16 cellular contexts compared by ENCODE assay signal in the genomic region with DNA sequence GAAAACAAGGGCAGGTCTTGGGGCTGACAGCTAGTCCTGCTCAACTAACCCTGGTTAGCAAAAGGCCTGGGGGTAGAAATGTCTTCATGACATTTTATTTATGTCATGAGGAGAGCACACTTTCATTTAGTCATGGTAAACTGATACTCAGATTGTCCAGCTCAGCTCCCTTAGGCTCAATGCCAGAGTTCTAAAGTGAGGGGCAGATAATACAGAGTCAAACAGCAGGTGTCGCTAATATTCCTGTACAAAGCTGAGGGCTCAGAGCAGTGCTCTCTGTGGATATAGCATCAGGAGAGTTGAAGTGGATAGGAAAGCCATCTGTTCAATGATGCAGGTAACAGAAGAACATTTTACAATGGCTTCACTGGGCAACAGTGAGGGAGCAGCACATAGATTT. TPM values are rescaled to one million over a fixed set of nuclear protein-coding genes. Genes with fewer than 3 reads are reported as not detected.
A peak's percentile ranks its signal among the peaks of the same experiment; 100 is the strongest.
DNase-seq lines count a peak whose midpoint lies in the region; ATAC-seq and TF ChIP-seq lines count a peak whose summit lies in the region.
"Had no signal": no experiment of that assay in that cellular context is flagged by ENCODE, and none has a peak within 500 bp of the region (broad histone marks: within the 10 kb centered on the region; RNA-seq: fewer than 3 reads in every experiment).

No MANE protein-coding gene starts in this region.

- CTCF ChIA-PET in mammary epithelial cell (lab: Charles Lee; ENCODE audit: low non-redundant PET) = no interaction called here
- CTCF ChIA-PET in CD8-positive, alpha-beta T cell (lab: Charles Lee) = no interaction called here

- no peaks in the 10 kb centered on the region for H3K36me3 Mint-ChIP-seq in CD8-positive, alpha-beta T cell

- H3K27me3 ChIP-seq in BE2C (no peaks in the 10 kb centered on the region), GM23248 (replicated peaks; ENCODE audit: insufficient read depth) (peaks cover 3% of the 10 kb centered on the region), mammary epithelial cell (ENCODE audit: insufficient read depth, low read length) (peaks cover 8% of the 10 kb centered on the region), foreskin keratinocyte (peaks cover 6% of the 10 kb centered on the region)
- no peaks in the 10 kb centered on the region for H3K27me3 ChIP-seq in CD8-positive, alpha-beta T cell (ENCODE audit: insufficient read depth, low read length)
- H3K27me3 ChIP-seq: stomach had no signal

- no peak overlapping the region for H3K4me2 ChIP-seq in GM23248 (ENCODE audit: unreplicated experiment)
- no peak overlapping the region for H3K4me2 ChIP-seq in mammary epithelial cell (ENCODE audit: insufficient read depth, low read depth, low read length)

- DNase-seq in BE2C (no peak), GM23248 (peak; percentile 2), NCI-H2196 treated with DMSO at 0.1 percent for 48 hours (lab: John Stamatoyannopoulos, UW; ENCODE audit: unreplicated experiment) (peak; percentile 50), mammary epithelial cell (peak; percentile 6), HuH-7.5 (ENCODE audit: low spot score) (no peak), foreskin keratinocyte (no peak), superior temporal gyrus (ENCODE audit: extremely low spot score) (no peak)
- DNase-seq in CD8-positive, alpha-beta T cell = no peak
- DNase-seq: activated CD4-positive, CD25-positive, alpha-beta regulatory T cell treated with anti-CD3 and anti-CD28 coated beads, Interleukin-2, amount 50 U/mL, for 72 hours; activated T-cell treated with anti-CD3 and anti-CD28 coated beads, Interleukin-2, amount 50 U/mL, for 24 hours; KBM-7; kidney; NCI-H510A treated with DMSO at 0.1 percent for 48 hours; retina; stomach had no signal

- no peaks in the 10 kb centered on the region for H3K4me1 Mint-ChIP-seq in CD8-positive, alpha-beta T cell (ENCODE audit: low read depth)

- 87 to 94% methylated on average over 1 of the region's 1 CpG for WGBS in GM23248 (ENCODE audit: low coverage in 1 of 2, low lambda C conversion rate in 2 of 2, missing lambda C conversion rate in 2 of 2), 2 experiments
- 38% methylated on average over 1 of the region's 1 CpG for WGBS in mammary epithelial cell (ENCODE audit: low coverage, missing lambda C conversion rate)

- H3K27me3 Mint-ChIP-seq in CD8-positive, alpha-beta T cell (ENCODE audit: low read depth) = no peaks in the 10 kb centered on the region
- H3K27me3 Mint-ChIP-seq: activated T-cell treated with anti-CD3 and anti-CD28 coated beads, Interleukin-2, amount 50 U/mL, for 24 hours had no signal

- H4K20me1 ChIP-seq in GM23248 (ENCODE audit: insufficient read depth) (no peaks in the 10 kb centered on the region), mammary epithelial cell (ENCODE audit: insufficient read depth, low read length) (no peaks in the 10 kb centered on the region)

- H3K4me1 ChIP-seq in BE2C (no peaks in the 10 kb centered on the region), GM23248 (ENCODE audit: insufficient read depth) (no peaks in the 10 kb centered on the region), mammary epithelial cell (ENCODE audit: insufficient read depth, low read length) (no peaks in the 10 kb centered on the region), foreskin keratinocyte (no peaks in the 10 kb centered on the region)
- H3K4me1 ChIP-seq in CD8-positive, alpha-beta T cell (ENCODE audit: insufficient read depth, low read length) = no peaks in the 10 kb centered on the region
- H3K4me1 ChIP-seq: stomach had no signal

- H2AFZ ChIP-seq in GM23248 = no peak overlapping the region
- H2AFZ ChIP-seq in mammary epithelial cell (ENCODE audit: low read depth, low read length) = no peak overlapping the region

- intact Hi-C loops in mammary epithelial cell (cut with micrococcal nuclease) = no loop called here
- intact Hi-C loops in CD8-positive, alpha-beta T cell (cut with DNase I, micrococcal nuclease) = no loop called here

- POLR2A ChIA-PET in CD8-positive, alpha-beta T cell (lab: Charles Lee) = no interaction called here

- no peak overlapping the region for H3K4me3 Mint-ChIP-seq in CD8-positive, alpha-beta T cell
- H3K4me3 Mint-ChIP-seq: activated T-cell treated with anti-CD3 and anti-CD28 coated beads, Interleukin-2, amount 50 U/mL, for 24 hours had no signal

- no TSS peak for BruUV-seq in mammary epithelial cell (replicated peaks; lab: Mats Ljungman, UMichigan)

- H3K79me2 ChIP-seq in GM23248 (ENCODE audit: insufficient read depth) (no peaks in the 10 kb centered on the region), mammary epithelial cell (ENCODE audit: insufficient read depth, low read length) (no peaks in the 10 kb centered on the region)

- no peak for ATAC-seq in foreskin keratinocyte
- ATAC-seq in CD8-positive, alpha-beta T cell = no peak

- peak; percentile 14; the same call in 1 of the 2 replicates for TF ChIP-seq CTCF in BE2C (IDR thresholded peaks at IDR 0.05; ENCODE audit: low read depth, low read length)
- TF ChIP-seq CTCF in mammary epithelial cell (conservative IDR thresholded peaks at IDR 0.05 in 1 of 2, IDR thresholded peaks at IDR 0.05 in 1 of 2; ENCODE audit: extremely low read depth in 1 of 2, insufficient read depth in 1 of 2, low read depth in 1 of 2, low read length in 2 of 2) = no peak
- no peak for TF ChIP-seq CTCF in foreskin keratinocyte (conservative IDR thresholded peaks at IDR 0.05)
- TF ChIP-seq CTCF in CD8-positive, alpha-beta T cell (IDR thresholded peaks at IDR 0.05) = no peak

- no peaks in the 10 kb centered on the region for H3F3A ChIP-seq in GM23248 (ENCODE audit: insufficient read depth)

- H3K9me2 ChIP-seq in GM23248 (ENCODE audit: insufficient read depth) = no peaks in the 10 kb centered on the region

- H3K4me3 ChIP-seq in BE2C (ENCODE audit: low read depth, low read length) = no peak overlapping the region
- H3K4me3 ChIP-seq in GM23248 = no peak overlapping the region
- H3K4me3 ChIP-seq in mammary epithelial cell (replicated peaks in 1 of 3; ENCODE audit: insufficient read depth in 1 of 3, low read depth in 2 of 3, low read length in 3 of 3) = no peak overlapping the region
- no peak overlapping the region for H3K4me3 ChIP-seq in CD8-positive, alpha-beta T cell (ENCODE audit: low read depth, low read length)
- H3K4me3 ChIP-seq: stomach had no signal

- H3K9ac ChIP-seq in GM23248 (no peak overlapping the region), mammary epithelial cell (ENCODE audit: insufficient read depth, low read length) (no peak overlapping the region)

- no peaks in the 10 kb centered on the region for H3K36me3 ChIP-seq in BE2C
- H3K36me3 ChIP-seq in GM23248 (ENCODE audit: low read depth) = no peaks in the 10 kb centered on the region
- no peaks in the 10 kb centered on the region for H3K36me3 ChIP-seq in mammary epithelial cell (ENCODE audit: insufficient read depth, low read length)
- H3K36me3 ChIP-seq in CD8-positive, alpha-beta T cell (ENCODE audit: insufficient read depth, low read length) = no peaks in the 10 kb centered on the region
- H3K36me3 ChIP-seq: stomach had no signal

- no peak overlapping the region for H3K27ac Mint-ChIP-seq in CD8-positive, alpha-beta T cell
- H3K27ac Mint-ChIP-seq: activated T-cell treated with anti-CD3 and anti-CD28 coated beads, Interleukin-2, amount 50 U/mL, for 24 hours had no signal

- dilution Hi-C loops in mammary epithelial cell (cut with HindIII; ENCODE audit: low sequenced_read_pairs) = no loop called here

- H3K9me3 ChIP-seq in BE2C (no peaks in the 10 kb centered on the region), GM23248 (ENCODE audit: low read depth) (no peaks in the 10 kb centered on the region), mammary epithelial cell (replicated peaks; ENCODE audit: insufficient read depth, low read length) (no peaks in the 10 kb centered on the region)
- no peaks in the 10 kb centered on the region for H3K9me3 ChIP-seq in CD8-positive, alpha-beta T cell (ENCODE audit: low read length)
- H3K9me3 ChIP-seq: stomach had no signal

- in situ Hi-C loops in GM23248 (cut with MboI) (no loop called here), mammary epithelial cell (cut with MboI; ENCODE audit: low sequenced_read_pairs in 2 of 2) (no loop called here)

- H3K9me3 Mint-ChIP-seq in CD8-positive, alpha-beta T cell = no peaks in the 10 kb centered on the region
- H3K9me3 Mint-ChIP-seq: activated T-cell treated with anti-CD3 and anti-CD28 coated beads, Interleukin-2, amount 50 U/mL, for 24 hours had no signal

- no peak overlapping the region for H3K27ac ChIP-seq in GM23248
- H3K27ac ChIP-seq in mammary epithelial cell (ENCODE audit: insufficient read depth, low read depth, low read length) = no peak overlapping the region
- H3K27ac ChIP-seq in foreskin keratinocyte = no peak overlapping the region
- H3K27ac ChIP-seq in CD8-positive, alpha-beta T cell (ENCODE audit: low read depth, low read length) = no peak overlapping the region
- H3K27ac ChIP-seq: stomach had no signal

RNA-seq across cellular contexts. Expression of gene CALCR, which starts 26.8 kb away (rescaled TPM):
- polyA plus RNA-seq in BE2C (2012; ENCODE audit: insufficient read depth, insufficient read length, low read depth) = not detected
- total RNA-seq in GM23248 (2014; rRNA removed; shearing (Covaris generic)) = not detected in 2 replicates
- polyA plus RNA-seq in GM23248 (2016; fragmentation: Nextera tagmentation; extraction: Ambion mirVana) = not detected in 2 replicates
- total RNA-seq in mammary epithelial cell = not detected
- polyA plus RNA-seq in mammary epithelial cell = not detected
- polyA minus RNA-seq in mammary epithelial cell = not detected
- not detected in 2 replicates for total RNA-seq in foreskin keratinocyte
- not detected in 2 replicates for polyA plus RNA-seq in foreskin keratinocyte
- not detected for total RNA-seq in CD8-positive, alpha-beta T cell
- total RNA-seq: fibroblast of villous mesenchyme, stomach had no signal
- polyA plus RNA-seq: stomach had no signal

Comparison
In these comparisons a context has a peak if more than half of its experiments do, and no peak if none do; other contexts are left out.
1. DNase-seq: peak in GM23248 (single experiment), NCI-H2196 treated with DMSO at 0.1 percent for 48 hours (single experiment) and mammary epithelial cell (single experiment); none in BE2C (single experiment), HuH-7.5 (single experiment), foreskin keratinocyte (0 of 2), superior temporal gyrus (single experiment) and CD8-positive, alpha-beta T cell (0 of 7).